ENCODE assay signal across 1 cellular context in the genomic region with DNA sequence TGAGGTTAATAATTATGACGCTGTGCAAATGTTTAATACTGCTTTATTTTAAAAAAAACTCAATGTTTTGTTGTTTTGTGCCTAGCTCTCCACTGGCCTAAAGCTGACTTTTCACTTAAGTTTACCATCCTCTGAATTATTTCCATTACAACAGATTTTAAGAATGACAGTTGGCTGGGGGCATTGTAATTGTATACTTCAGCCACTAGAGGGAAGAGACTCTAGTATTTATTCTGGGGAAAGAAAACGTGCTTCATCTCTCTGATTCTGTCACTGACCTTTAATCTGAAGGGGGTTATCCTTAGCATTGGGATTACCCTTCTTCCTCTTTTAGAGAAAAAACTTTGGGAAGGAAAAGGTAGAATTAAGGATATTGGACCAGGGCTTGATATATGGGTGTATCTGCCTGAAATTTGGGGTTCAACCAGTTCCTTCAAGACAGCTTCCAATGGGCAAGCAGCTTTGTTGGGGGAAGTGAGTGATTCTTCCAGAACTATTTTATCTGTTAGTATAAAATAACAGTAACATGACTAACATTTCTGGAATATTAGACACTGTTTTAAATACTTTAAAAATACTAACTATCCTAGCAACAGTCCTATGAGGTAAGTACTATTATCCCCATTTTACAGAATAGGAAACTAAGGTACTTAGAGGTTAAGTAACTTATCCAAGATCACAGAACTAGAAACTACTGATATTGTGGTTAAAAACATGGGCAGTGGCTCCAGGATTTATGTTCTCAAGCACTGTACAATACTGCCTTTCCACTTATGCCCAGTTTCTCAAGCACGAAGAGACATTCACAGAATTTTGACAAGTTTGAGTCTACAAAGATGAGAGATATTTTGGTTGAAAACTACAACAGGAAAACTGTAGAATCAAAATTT.
TF ChIP-seq lines count a peak whose summit lies in the region.

No MANE protein-coding gene starts in this region.

TF ChIP-seq in IMR-90, 13 proteins besides CTCF, POLR2A, EP300 and RAD21 (continued from another document):
- TF ChIP-seq, protein P1, sequence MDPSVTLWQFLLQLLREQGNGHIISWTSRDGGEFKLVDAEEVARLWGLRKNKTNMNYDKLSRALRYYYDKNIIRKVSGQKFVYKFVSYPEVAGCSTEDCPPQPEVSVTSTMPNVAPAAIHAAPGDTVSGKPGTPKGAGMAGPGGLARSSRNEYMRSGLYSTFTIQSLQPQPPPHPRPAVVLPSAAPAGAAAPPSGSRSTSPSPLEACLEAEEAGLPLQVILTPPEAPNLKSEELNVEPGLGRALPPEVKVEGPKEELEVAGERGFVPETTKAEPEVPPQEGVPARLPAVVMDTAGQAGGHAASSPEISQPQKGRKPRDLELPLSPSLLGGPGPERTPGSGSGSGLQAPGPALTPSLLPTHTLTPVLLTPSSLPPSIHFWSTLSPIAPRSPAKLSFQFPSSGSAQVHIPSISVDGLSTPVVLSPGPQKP (IDR thresholded peaks at IDR 0.05; ENCODE audit: borderline replicate concordance, low read depth, low read length), result no peak
